Comparison of ENCODE assay signal across 8 cellular contexts in the genomic region with DNA sequence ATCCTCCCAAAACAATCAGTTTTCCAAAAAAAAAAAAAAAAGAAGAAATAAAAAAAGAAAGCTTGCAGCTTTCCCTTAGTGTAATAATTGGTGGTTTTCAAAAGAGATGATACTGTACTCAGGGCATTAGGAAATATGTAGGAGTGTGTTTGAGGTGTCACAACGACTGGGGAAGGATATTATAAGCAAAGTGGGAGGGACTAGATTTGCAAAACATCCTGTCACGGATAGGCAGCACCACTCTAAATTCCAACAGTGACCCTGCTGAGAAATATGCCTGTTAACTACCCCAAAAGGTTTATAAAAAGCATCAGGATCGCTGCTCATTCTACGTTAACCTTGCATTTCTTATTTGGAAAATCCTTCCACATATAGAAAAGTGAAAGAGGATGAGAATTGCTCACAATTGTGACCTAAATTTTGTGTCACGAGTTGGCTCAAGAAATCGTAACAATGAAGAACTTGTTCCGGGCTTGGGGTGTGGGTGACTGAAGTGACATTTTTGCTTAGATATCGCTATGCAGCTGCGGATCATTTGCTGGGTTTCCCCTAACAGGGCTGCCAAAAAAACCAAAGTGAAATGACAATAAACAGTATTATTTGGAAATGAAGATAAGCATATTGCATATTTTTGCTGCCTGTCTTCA. TPM values are rescaled to one million over a fixed set of nuclear protein-coding genes. Genes with fewer than 3 reads are reported as not detected.
DNase-seq lines count a peak whose midpoint lies in the region; ATAC-seq and TF ChIP-seq lines count a peak whose summit lies in the region.
"Had no signal": no experiment of that assay in that cellular context is flagged by ENCODE, and none has a peak within 500 bp of the region (broad histone marks: within the 10 kb centered on the region; RNA-seq: fewer than 3 reads in every experiment).

No MANE protein-coding gene starts in this region.

- intact Hi-C loops in Right ventricle myocardium superior (cut with DNase I), result no loop called here
- intact Hi-C loops in OCI-LY7 (cut with micrococcal nuclease; ENCODE audit: unreplicated experiment), result no loop called here

- H2AFZ ChIP-seq in OCI-LY7 (ENCODE audit: low read length), result no peak overlapping the region

- H3K9me3 Mint-ChIP-seq in activated CD4-positive, alpha-beta memory T cell treated with anti-CD3 and anti-CD28 coated beads, Interleukin-2, amount 10 ng/mL, durations not matched to agents 7 days and 5 days, result no peaks in the 10 kb centered on the region
- H3K9me3 Mint-ChIP-seq in stimulated activated naive B cell treated with anti-CD40 and anti-IgM and Interleukin-4, amounts not matched to agents 10 μg/mL and 1 μg/mL and 100 μg/mL, for 72 hours, result no peaks in the 10 kb centered on the region

- CTCF ChIA-PET in activated CD4-positive, alpha-beta memory T cell treated with anti-CD3 and anti-CD28 coated beads, Interleukin-2, amount 10 ng/mL, durations not matched to agents 7 days and 5 days (lab: Charles Lee), result interaction anchor here (7.8 kb wide), 1 partner anchor 64 kb away, joined by 53 read pairs; no protein-coding TSS in a partner anchor
- CTCF ChIA-PET in OCI-LY7 (lab: Charles Lee; ENCODE audit: unreplicated experiment), result no interaction called here

- H3K36me3 Mint-ChIP-seq in activated CD4-positive, alpha-beta memory T cell treated with anti-CD3 and anti-CD28 coated beads, Interleukin-2, amount 10 ng/mL, durations not matched to agents 7 days and 5 days (ENCODE audit: low read depth), result peaks cover 69% of the 10 kb centered on the region
- peaks cover 27 to 50% of the 10 kb centered on the region in 2 donors for H3K36me3 Mint-ChIP-seq in stimulated activated naive B cell treated with anti-CD40 and anti-IgM and Interleukin-4, amounts not matched to agents 10 μg/mL and 1 μg/mL and 100 μg/mL, for 72 hours

- H3K36me3 ChIP-seq in OCI-LY7 (ENCODE audit: insufficient read depth, low read length), result peaks cover 39% of the 10 kb centered on the region

- no peaks in the 10 kb centered on the region for H3K27me3 ChIP-seq in HL-60 (ENCODE audit: insufficient read depth, poor library complexity, severe bottlenecking)

- peak overlapping the region; percentile 5 for H3K4me3 Mint-ChIP-seq in activated CD4-positive, alpha-beta memory T cell treated with anti-CD3 and anti-CD28 coated beads, Interleukin-2, amount 10 ng/mL, durations not matched to agents 7 days and 5 days
- H3K4me3 Mint-ChIP-seq in stimulated activated naive B cell treated with anti-CD40 and anti-IgM and Interleukin-4, amounts not matched to agents 10 μg/mL and 1 μg/mL and 100 μg/mL, for 72 hours, result no peak overlapping the region

- DNase-seq in HL-60 (ENCODE audit: low read depth in 1 of 2, low spot score in 1 of 2) (peak; percentile 73 to 84), Right ventricle myocardium superior (no peak), NCI-H526 treated with DMSO at 0.1 percent for 48 hours (lab: John Stamatoyannopoulos, UW) (no peak), OCI-LY7 (ENCODE audit: low spot score) (no peak), NCI-H1105 (lab: John Stamatoyannopoulos, UW) (no peak)
- no peak for DNase-seq in activated CD4-positive, alpha-beta memory T cell treated with anti-CD3 and anti-CD28 coated beads, Interleukin-2, amount 10 ng/mL, durations not matched to agents 7 days and 5 days
- no peak for DNase-seq in stimulated activated naive B cell treated with anti-CD40 and anti-IgM and Interleukin-4, amounts not matched to agents 10 μg/mL and 1 μg/mL and 100 μg/mL, for 72 hours
- DNase-seq: NCI-H69 had no signal

- H3K27me3 Mint-ChIP-seq in activated CD4-positive, alpha-beta memory T cell treated with anti-CD3 and anti-CD28 coated beads, Interleukin-2, amount 10 ng/mL, durations not matched to agents 7 days and 5 days, result no peaks in the 10 kb centered on the region
- no peaks in the 10 kb centered on the region for H3K27me3 Mint-ChIP-seq in stimulated activated naive B cell treated with anti-CD40 and anti-IgM and Interleukin-4, amounts not matched to agents 10 μg/mL and 1 μg/mL and 100 μg/mL, for 72 hours

- peaks cover 7% of the 10 kb centered on the region; the same call in 1 of the 2 replicates for H4K20me1 ChIP-seq in OCI-LY7 (ENCODE audit: insufficient read depth, low read length)

- no peaks in the 10 kb centered on the region for H3K4me1 ChIP-seq in OCI-LY7 (ENCODE audit: insufficient read depth, low read length, poor library complexity, severe bottlenecking)

- ATAC-seq in Right ventricle myocardium superior (ENCODE audit: poor library complexity), result peak; percentile 76
- no peak for ATAC-seq in stimulated activated naive B cell treated with anti-CD40 and anti-IgM and Interleukin-4, amounts not matched to agents 10 μg/mL and 1 μg/mL and 100 μg/mL, for 72 hours (replicated peaks)

- H3K9me3 ChIP-seq in OCI-LY7 (ENCODE audit: low read length), result no peaks in the 10 kb centered on the region

- H3K27ac Mint-ChIP-seq in activated CD4-positive, alpha-beta memory T cell treated with anti-CD3 and anti-CD28 coated beads, Interleukin-2, amount 10 ng/mL, durations not matched to agents 7 days and 5 days, result peak overlapping the region; percentile 69
- H3K27ac Mint-ChIP-seq in stimulated activated naive B cell treated with anti-CD40 and anti-IgM and Interleukin-4, amounts not matched to agents 10 μg/mL and 1 μg/mL and 100 μg/mL, for 72 hours, result peak overlapping the region; percentile 60

- H3K27ac ChIP-seq in HL-60 (replicated peaks) (peak overlapping the region; percentile 71), OCI-LY7 (ENCODE audit: low read depth, low read length, poor library complexity, severe bottlenecking) (no peak overlapping the region)

- peaks cover 78% of the 10 kb centered on the region for H3K4me1 Mint-ChIP-seq in activated CD4-positive, alpha-beta memory T cell treated with anti-CD3 and anti-CD28 coated beads, Interleukin-2, amount 10 ng/mL, durations not matched to agents 7 days and 5 days
- H3K4me1 Mint-ChIP-seq in stimulated activated naive B cell treated with anti-CD40 and anti-IgM and Interleukin-4, amounts not matched to agents 10 μg/mL and 1 μg/mL and 100 μg/mL, for 72 hours, result peaks cover 28 to 74% of the 10 kb centered on the region in 2 donors

- H3K4me2 ChIP-seq in OCI-LY7 (ENCODE audit: low read length), result no peak overlapping the region

- H3K79me2 ChIP-seq in OCI-LY7 (ENCODE audit: insufficient read depth, low read depth, low read length), result peaks cover 17% of the 10 kb centered on the region

- TF ChIP-seq CTCF in HL-60 (IDR thresholded peaks at IDR 0.05; ENCODE audit: insufficient read depth, low read length) (no peak), OCI-LY7 (conservative IDR thresholded peaks at IDR 0.05; ENCODE audit: low read length) (no peak)

- H3K9me2 ChIP-seq in OCI-LY7 (ENCODE audit: insufficient read depth, low read length), result no peaks in the 10 kb centered on the region

- no TSS peak for BruUV-seq in OCI-LY7 (replicated peaks; lab: Mats Ljungman, UMichigan)

- H3K4me3 ChIP-seq in HL-60 (replicated peaks; ENCODE audit: insufficient read depth, low read length) (peak overlapping the region; percentile 27), OCI-LY7 (ENCODE audit: low read depth, low read length, poor library complexity, severe bottlenecking) (no peak overlapping the region)

- POLR2A ChIA-PET in activated CD4-positive, alpha-beta memory T cell treated with anti-CD3 and anti-CD28 coated beads, Interleukin-2, amount 10 ng/mL, durations not matched to agents 7 days and 5 days (lab: Charles Lee), result interaction anchor here (1.7 kb wide), 1 partner anchor 54 kb away, joined by 10 read pairs; no protein-coding TSS in a partner anchor
- POLR2A ChIA-PET in OCI-LY7 (lab: Charles Lee), result no interaction called here

RNA-seq across cellular contexts. Expression of gene N4BP1, which starts 51.6 kb away (rescaled TPM):
- total RNA-seq in activated CD4-positive, alpha-beta memory T cell treated with anti-CD3 and anti-CD28 coated beads, Interleukin-2, amount 10 ng/mL, durations not matched to agents 7 days and 5 days, result 100 to 1,000 TPM; 106 to 109 TPM
- total RNA-seq in Right ventricle myocardium superior, result 21.3 TPM
- total RNA-seq in OCI-LY7 (2014; rRNA removed; shearing (Covaris generic)), result 15.2 and 22.0 TPM in 2 replicates
- total RNA-seq in OCI-LY7 (2022), result 26.6 and 33.3 TPM in 2 replicates

Comparison
In these comparisons a context has a peak if more than half of its experiments do, and no peak if none do; other contexts are left out.
1. DNase-seq: peak in HL-60 (2 of 2); none in activated CD4-positive, alpha-beta memory T cell treated with anti-CD3 and anti-CD28 coated beads, Interleukin-2, amount 10 ng/mL, durations not matched to agents 7 days and 5 days (single experiment), Right ventricle myocardium superior (single experiment), stimulated activated naive B cell treated with anti-CD40 and anti-IgM and Interleukin-4, amounts not matched to agents 10 μg/mL and 1 μg/mL and 100 μg/mL, for 72 hours (single experiment), NCI-H526 treated with DMSO at 0.1 percent for 48 hours (single experiment), OCI-LY7 (single experiment) and NCI-H1105 (single experiment).